1 cellular context compared by ENCODE assay signal in the genomic region with DNA sequence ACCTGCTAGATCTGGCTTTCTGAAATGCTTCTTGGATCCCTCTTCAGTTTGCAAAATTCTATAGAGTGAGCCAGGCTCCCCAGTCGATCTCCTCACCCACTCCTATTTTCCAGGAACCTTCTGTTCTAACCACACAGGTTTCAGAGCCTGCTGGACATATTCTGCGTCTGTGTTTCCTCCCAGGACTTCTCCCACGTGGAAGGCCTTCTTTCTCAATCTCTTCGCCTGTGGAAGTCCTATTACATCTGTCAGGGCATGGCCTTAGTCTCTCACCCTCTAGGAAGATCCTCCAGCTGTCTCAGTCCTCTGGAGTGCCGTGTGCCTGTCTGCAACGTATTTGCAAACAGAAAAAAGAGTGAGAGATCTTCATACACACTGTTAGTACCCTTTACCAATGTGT.
TF ChIP-seq lines count a peak whose summit lies in the region.

No MANE protein-coding gene starts in this region.

TF ChIP-seq in SK-N-SH treated with all-trans-retinoic acid at 6 μM for 48 hours, 23 proteins besides CTCF, POLR2A, EP300 and RAD21 (continued from another document):
- TF ChIP-seq, protein P1, sequence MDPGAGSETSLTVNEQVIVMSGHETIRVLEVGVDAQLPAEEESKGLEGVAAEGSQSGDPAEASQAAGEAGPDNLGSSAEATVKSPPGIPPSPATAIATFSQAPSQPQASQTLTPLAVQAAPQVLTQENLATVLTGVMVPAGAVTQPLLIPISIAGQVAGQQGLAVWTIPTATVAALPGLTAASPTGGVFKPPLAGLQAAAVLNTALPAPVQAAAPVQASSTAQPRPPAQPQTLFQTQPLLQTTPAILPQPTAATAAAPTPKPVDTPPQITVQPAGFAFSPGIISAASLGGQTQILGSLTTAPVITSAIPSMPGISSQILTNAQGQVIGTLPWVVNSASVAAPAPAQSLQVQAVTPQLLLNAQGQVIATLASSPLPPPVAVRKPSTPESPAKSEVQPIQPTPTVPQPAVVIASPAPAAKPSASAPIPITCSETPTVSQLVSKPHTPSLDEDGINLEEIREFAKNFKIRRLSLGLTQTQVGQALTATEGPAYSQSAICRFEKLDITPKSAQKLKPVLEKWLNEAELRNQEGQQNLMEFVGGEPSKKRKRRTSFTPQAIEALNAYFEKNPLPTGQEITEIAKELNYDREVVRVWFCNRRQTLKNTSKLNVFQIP (CRISPR knock-in tag; IDR thresholded peaks at IDR 0.05; ENCODE audit: borderline replicate concordance, low read depth): no peak
